31 cellular contexts compared by ENCODE assay signal in genomic region chr18:38951633-38952032, GRCh38.
"Had no signal": no experiment of that assay in that cellular context is flagged by ENCODE, and none has a peak within 500 bp of the region (broad histone marks: within the 10 kb centered on the region; RNA-seq: fewer than 3 reads in every experiment).

No MANE protein-coding gene starts in this region.

- H3K27me3 ChIP-seq: SJSA1 had no signal

- H3K4me1 ChIP-seq: SJSA1 had no signal

- H3K4me3 ChIP-seq: SJSA1 had no signal

- H3K27ac ChIP-seq: SJSA1 had no signal

- ATAC-seq: activated CD4-positive, alpha-beta T cell treated with anti-CD3 and anti-CD28 coated beads for 36 hours; activated CD4-positive, CD25-positive, alpha-beta regulatory T cell treated with anti-CD3 and anti-CD28 coated beads, Interleukin-2, amount 50 U/mL, for 24 hours; activated naive CD8-positive, alpha-beta T cell treated with anti-CD3 and anti-CD28 coated beads, Interleukin-2, amount 50 U/mL, for 24 hours; activated T-cell treated with anti-CD3 and anti-CD28 coated beads, Interleukin-2, amount 50 U/mL, for 4 hours; WTC11 had no signal

- DNase-seq: activated CD4-positive, alpha-beta T cell treated with anti-CD3 and anti-CD28 coated beads for 36 hours; activated CD4-positive, alpha-beta T cell treated with anti-CD3 and anti-CD28 coated beads, Interleukin-2, amount 10 ng/mL, durations not matched to agents 7 days and 5 days; activated CD4-positive, alpha-beta T cell treated with anti-CD3 and anti-CD28 coated beads, Interleukin-2, amount 50 U/mL, for 48 hours; activated CD8-positive, alpha-beta memory T cell treated with anti-CD3 and anti-CD28 coated beads, Interleukin-2, amount 50 U/mL, for 4 hours; activated effector memory CD4-positive, alpha-beta T cell treated with Interleukin-2 at 50 U/mL for 16 hours; activated naive CD4-positive, alpha-beta T cell treated with anti-CD3 and anti-CD28 coated beads, Interleukin-2, amount 10 ng/mL, durations not matched to agents 7 days and 5 days; activated naive CD8-positive, alpha-beta T cell treated with anti-CD3 and anti-CD28 coated beads, Interleukin-2, amount 50 U/mL, for 24 hours; activated T-cell treated with anti-CD3 and anti-CD28 coated beads for 4 hours; activated T-cell treated with anti-CD3 and anti-CD28 coated beads, Interleukin-2, amount 50 U/mL, for 4 hours; amniotic stem cell; aorta; Kasumi-1; KG1; MM.1S; MV-4-11; NCI-H1092; NCI-H1417; NCI-H187 treated with DMSO at 0.1 percent for 48 hours; NCI-H2081; NCI-H2171 treated with DMSO at 0.1 percent for 48 hours; NCI-H2227 treated with DMSO at 0.1 percent for 48 hours; NCI-H446; NCI-H510A treated with DMSO at 0.1 percent for 48 hours; NCI-H526 treated with DMSO at 0.1 percent for 48 hours; NCI-H774; RPMI8226; SHP77 treated with DMSO at 0.1 percent for 48 hours; SK-N-SH had no signal

- H3K36me3 ChIP-seq: SJSA1 had no signal
